2 cellular contexts compared by ENCODE assay signal in the genomic region with DNA sequence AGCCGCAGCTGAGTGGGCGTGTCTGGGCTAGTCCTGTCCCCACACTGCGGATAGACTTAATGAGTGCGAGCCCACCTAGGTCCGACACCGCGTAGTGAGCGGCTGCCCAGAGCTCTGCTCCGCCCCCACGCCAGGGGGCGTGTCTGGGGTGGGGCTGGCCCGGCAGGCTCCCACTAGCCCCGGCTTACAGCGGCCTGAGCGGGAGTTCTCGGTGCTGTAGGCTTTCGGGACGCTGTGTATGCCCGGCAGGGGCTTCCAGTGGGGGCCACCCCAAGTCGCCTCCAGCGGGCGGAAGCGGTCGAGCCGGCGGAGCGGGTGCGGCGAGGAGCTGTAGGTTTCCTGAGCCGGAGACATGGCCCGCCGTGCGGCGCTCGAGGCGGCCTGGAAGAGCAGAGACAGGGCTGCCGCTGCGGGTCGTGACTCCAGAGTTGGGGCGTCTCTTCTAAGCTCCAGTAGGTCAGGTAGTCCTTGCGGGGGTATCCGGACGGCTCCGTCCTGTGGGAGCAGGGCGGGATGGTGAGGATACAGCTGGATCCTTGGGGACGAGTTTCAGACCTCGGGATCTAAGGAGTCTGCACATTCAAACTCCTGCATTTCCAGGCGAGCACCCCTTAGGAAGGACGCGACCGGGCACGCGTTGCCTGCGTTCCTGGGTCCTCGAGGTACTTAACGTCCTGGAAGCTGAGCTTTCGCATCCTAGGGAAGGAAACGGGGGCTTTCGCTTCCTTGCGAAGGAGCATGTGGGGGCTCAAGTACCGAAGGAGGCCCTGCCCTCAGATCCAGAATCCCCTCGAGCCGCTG.
A peak's percentile ranks its signal among the peaks of the same experiment; 100 is the strongest.
TF ChIP-seq lines count a peak whose summit lies in the region.

No MANE protein-coding gene starts in this region.

TF ChIP-seq in GM23338, 12 proteins besides CTCF, POLR2A, EP300 and RAD21 (continues in another document):
- no peak for TF ChIP-seq ETS1 (IDR thresholded peaks at IDR 0.05)
- TF ChIP-seq REST (IDR thresholded peaks at IDR 0.05; ENCODE audit: unreplicated experiment) = no peak
- TF ChIP-seq, protein P1, sequence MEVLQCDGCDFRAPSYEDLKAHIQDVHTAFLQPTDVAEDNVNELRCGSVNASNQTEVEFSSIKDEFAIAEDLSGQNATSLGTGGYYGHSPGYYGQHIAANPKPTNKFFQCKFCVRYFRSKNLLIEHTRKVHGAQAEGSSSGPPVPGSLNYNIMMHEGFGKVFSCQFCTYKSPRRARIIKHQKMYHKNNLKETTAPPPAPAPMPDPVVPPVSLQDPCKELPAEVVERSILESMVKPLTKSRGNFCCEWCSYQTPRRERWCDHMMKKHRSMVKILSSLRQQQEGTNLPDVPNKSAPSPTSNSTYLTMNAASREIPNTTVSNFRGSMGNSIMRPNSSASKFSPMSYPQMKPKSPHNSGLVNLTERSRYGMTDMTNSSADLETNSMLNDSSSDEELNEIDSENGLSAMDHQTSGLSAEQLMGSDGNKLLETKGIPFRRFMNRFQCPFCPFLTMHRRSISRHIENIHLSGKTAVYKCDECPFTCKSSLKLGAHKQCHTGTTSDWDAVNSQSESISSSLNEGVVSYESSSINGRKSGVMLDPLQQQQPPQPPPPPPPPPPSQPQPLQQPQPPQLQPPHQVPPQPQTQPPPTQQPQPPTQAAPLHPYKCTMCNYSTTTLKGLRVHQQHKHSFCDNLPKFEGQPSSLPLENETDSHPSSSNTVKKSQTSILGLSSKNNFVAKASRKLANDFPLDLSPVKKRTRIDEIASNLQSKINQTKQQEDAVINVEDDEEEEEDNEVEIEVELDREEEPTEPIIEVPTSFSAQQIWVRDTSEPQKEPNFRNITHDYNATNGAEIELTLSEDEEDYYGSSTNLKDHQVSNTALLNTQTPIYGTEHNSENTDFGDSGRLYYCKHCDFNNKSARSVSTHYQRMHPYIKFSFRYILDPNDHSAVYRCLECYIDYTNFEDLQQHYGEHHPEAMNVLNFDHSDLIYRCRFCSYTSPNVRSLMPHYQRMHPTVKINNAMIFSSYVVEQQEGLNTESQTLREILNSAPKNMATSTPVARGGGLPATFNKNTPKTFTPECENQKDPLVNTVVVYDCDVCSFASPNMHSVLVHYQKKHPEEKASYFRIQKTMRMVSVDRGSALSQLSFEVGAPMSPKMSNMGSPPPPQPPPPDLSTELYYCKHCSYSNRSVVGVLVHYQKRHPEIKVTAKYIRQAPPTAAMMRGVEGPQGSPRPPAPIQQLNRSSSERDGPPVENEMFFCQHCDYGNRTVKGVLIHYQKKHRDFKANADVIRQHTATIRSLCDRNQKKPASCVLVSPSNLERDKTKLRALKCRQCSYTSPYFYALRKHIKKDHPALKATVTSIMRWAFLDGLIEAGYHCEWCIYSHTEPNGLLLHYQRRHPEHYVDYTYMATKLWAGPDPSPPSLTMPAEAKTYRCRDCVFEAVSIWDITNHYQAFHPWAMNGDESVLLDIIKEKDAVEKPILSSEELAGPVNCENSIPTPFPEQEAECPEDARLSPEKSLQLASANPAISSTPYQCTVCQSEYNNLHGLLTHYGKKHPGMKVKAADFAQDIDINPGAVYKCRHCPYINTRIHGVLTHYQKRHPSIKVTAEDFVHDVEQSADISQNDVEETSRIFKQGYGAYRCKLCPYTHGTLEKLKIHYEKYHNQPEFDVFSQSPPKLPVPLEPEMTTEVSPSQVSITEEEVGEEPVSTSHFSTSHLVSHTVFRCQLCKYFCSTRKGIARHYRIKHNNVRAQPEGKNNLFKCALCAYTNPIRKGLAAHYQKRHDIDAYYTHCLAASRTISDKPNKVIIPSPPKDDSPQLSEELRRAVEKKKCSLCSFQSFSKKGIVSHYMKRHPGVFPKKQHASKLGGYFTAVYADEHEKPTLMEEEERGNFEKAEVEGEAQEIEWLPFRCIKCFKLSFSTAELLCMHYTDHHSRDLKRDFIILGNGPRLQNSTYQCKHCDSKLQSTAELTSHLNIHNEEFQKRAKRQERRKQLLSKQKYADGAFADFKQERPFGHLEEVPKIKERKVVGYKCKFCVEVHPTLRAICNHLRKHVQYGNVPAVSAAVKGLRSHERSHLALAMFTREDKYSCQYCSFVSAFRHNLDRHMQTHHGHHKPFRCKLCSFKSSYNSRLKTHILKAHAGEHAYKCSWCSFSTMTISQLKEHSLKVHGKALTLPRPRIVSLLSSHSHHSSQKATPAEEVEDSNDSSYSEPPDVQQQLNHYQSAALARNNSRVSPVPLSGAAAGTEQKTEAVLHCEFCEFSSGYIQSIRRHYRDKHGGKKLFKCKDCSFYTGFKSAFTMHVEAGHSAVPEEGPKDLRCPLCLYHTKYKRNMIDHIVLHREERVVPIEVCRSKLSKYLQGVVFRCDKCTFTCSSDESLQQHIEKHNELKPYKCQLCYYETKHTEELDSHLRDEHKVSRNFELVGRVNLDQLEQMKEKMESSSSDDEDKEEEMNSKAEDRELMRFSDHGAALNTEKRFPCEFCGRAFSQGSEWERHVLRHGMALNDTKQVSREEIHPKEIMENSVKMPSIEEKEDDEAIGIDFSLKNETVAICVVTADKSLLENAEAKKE (CRISPR knock-in tag; IDR thresholded peaks at IDR 0.05) = no peak
- no peak for TF ChIP-seq NANOG (IDR thresholded peaks at IDR 0.05; ENCODE audit: borderline replicate concordance)
- TF ChIP-seq POLR2AphosphoS5 (IDR thresholded peaks at IDR 0.05; ENCODE audit: low read depth) = peak; percentile 45
- TF ChIP-seq EZH2 (IDR thresholded peaks at IDR 0.05; ENCODE audit: low read depth, unreplicated experiment) = peak; percentile 54
- TF ChIP-seq STAT1 (IDR thresholded peaks at IDR 0.05; ENCODE audit: unreplicated experiment) = no peak

TF ChIP-seq in SK-N-SH, 30 proteins besides CTCF, POLR2A, EP300 and RAD21:
- TF ChIP-seq TAF1 (IDR thresholded peaks at IDR 0.05; ENCODE audit: borderline replicate concordance, low read depth, low read length) = 0 out of 2 replicates have a peak, but pooled peaks have one; percentile 29
- TF ChIP-seq MXI1 (IDR thresholded peaks at IDR 0.05; ENCODE audit: low read depth, low read length) = peak; percentile 22; the same call in 1 of the 2 replicates
- TF ChIP-seq REST (IDR thresholded peaks at IDR 0.05; ENCODE audit: low read depth, low read length) = no peak
- peak; percentile 71; the same call in 1 of the 2 replicates for TF ChIP-seq MAX (IDR thresholded peaks at IDR 0.05; ENCODE audit: low read depth)
- no peak for TF ChIP-seq SMC3 (IDR thresholded peaks at IDR 0.05; ENCODE audit: low read depth, low read length)
- no peak for TF ChIP-seq FOXJ3 (CRISPR knock-in tag; IDR thresholded peaks at IDR 0.05)
- no peak for TF ChIP-seq PBX3 (IDR thresholded peaks at IDR 0.05)
- TF ChIP-seq FOSL2 (IDR thresholded peaks at IDR 0.05; ENCODE audit: borderline replicate concordance, low read depth) = no peak
- no peak for TF ChIP-seq SIN3A (IDR thresholded peaks at IDR 0.05; ENCODE audit: borderline replicate concordance, low read depth, low read length)
- no peak for TF ChIP-seq JUND (IDR thresholded peaks at IDR 0.05)
- TF ChIP-seq NRF1 (IDR thresholded peaks at IDR 0.05; ENCODE audit: low read depth, low read length) = no peak
